In the genomic region with DNA sequence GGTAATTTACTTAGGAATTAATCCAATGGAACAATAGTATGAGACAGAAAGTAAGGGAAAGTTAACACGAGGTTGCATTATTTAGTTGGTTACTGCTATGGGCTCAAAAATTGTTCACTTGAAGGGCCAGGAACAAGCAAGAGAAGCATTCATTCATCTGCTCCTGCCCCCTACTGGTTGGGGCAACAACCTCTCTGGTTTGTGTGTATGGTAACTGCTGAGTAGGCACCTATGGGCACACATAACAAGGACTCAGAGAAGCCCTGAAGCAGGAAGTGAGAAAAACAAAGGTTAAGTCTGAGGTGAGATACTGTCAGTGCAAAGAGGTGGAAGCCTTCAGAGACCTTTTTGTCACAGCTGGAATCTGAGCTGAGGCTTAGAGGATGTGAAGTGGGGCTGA, we compare ENCODE assay signal across 8 cellular contexts. TPM values are rescaled to one million over a fixed set of nuclear protein-coding genes. Genes with fewer than 3 reads are reported as not detected.
DNase-seq lines count a peak whose midpoint lies in the region; ATAC-seq and TF ChIP-seq lines count a peak whose summit lies in the region.

No MANE protein-coding gene starts in this region.

- H3K4me3 ChIP-seq in GM12875 (ENCODE audit: low read depth, low read length): no peak overlapping the region

- ATAC-seq in HG03159 (IDR thresholded peaks at IDR 0.05; ENCODE audit: unreplicated experiment): peak; percentile 51
- ATAC-seq in activated CD8-positive, alpha-beta T cell treated with anti-CD3 and anti-CD28 coated beads, Interleukin-2, amount 10 ng/mL, durations not matched to agents 7 days and 5 days: peak; percentile 75

- H3K27ac Mint-ChIP-seq in activated CD8-positive, alpha-beta T cell treated with anti-CD3 and anti-CD28 coated beads, Interleukin-2, amount 10 ng/mL, durations not matched to agents 7 days and 5 days: no peak overlapping the region
- H3K27ac Mint-ChIP-seq in nephron progenitor cell: no peak overlapping the region

- TF ChIP-seq CTCF in GM12875 (IDR thresholded peaks at IDR 0.05; ENCODE audit: borderline replicate concordance, insufficient read depth, low read depth, low read length) (peak; percentile 64), nephron progenitor cell (IDR thresholded peaks at IDR 0.05) (no peak)

- DNase-seq in ACHN (peak; percentile 27), lung microvascular endothelial cell (ENCODE audit: low read depth in 2 of 2) (peak; percentile 30 to 35), hepatic stellate cell (ENCODE audit: low spot score) (no peak), nephron progenitor cell (no peak), mucosa of gallbladder (ENCODE audit: low spot score) (no peak)
- peak; percentile 67 for DNase-seq in activated CD8-positive, alpha-beta T cell treated with anti-CD3 and anti-CD28 coated beads, Interleukin-2, amount 10 ng/mL, durations not matched to agents 7 days and 5 days

- H3K4me3 Mint-ChIP-seq in activated CD8-positive, alpha-beta T cell treated with anti-CD3 and anti-CD28 coated beads, Interleukin-2, amount 10 ng/mL, durations not matched to agents 7 days and 5 days: no peak overlapping the region
- no peak overlapping the region for H3K4me3 Mint-ChIP-seq in nephron progenitor cell

- in situ Hi-C loops in ACHN (cut with HindIII; ENCODE audit: low pct_ligation_motif_present, low pct_unique_long_range_greater_than_20kb, low sequenced_read_pairs): no loop called here

- H3K27me3 Mint-ChIP-seq in activated CD8-positive, alpha-beta T cell treated with anti-CD3 and anti-CD28 coated beads, Interleukin-2, amount 10 ng/mL, durations not matched to agents 7 days and 5 days (ENCODE audit: low read depth): peaks cover 8% of the 10 kb centered on the region
- H3K27me3 Mint-ChIP-seq in nephron progenitor cell (ENCODE audit: low read depth, poor library complexity): peaks cover 6% of the 10 kb centered on the region

- POLR2A ChIA-PET in activated CD8-positive, alpha-beta T cell treated with anti-CD3 and anti-CD28 coated beads, Interleukin-2, amount 10 ng/mL, durations not matched to agents 7 days and 5 days (lab: Charles Lee): no interaction called here

- no peaks in the 10 kb centered on the region for H3K9me3 Mint-ChIP-seq in activated CD8-positive, alpha-beta T cell treated with anti-CD3 and anti-CD28 coated beads, Interleukin-2, amount 10 ng/mL, durations not matched to agents 7 days and 5 days (ENCODE audit: insufficient read depth)
- no peaks in the 10 kb centered on the region for H3K9me3 Mint-ChIP-seq in nephron progenitor cell

- peaks cover 9% of the 10 kb centered on the region for H3K4me1 Mint-ChIP-seq in activated CD8-positive, alpha-beta T cell treated with anti-CD3 and anti-CD28 coated beads, Interleukin-2, amount 10 ng/mL, durations not matched to agents 7 days and 5 days (ENCODE audit: low read depth)
- H3K4me1 Mint-ChIP-seq in nephron progenitor cell: no peaks in the 10 kb centered on the region

- CTCF ChIA-PET in activated CD8-positive, alpha-beta T cell treated with anti-CD3 and anti-CD28 coated beads, Interleukin-2, amount 10 ng/mL, durations not matched to agents 7 days and 5 days (lab: Charles Lee): interaction anchor here (0.9 to 7.7 kb wide), 7 partner anchors 26 to 179 kb away, joined by 3 to 99 read pairs (median 5); partner anchors contain the start of gene RANBP6

- no peaks in the 10 kb centered on the region for H3K36me3 Mint-ChIP-seq in activated CD8-positive, alpha-beta T cell treated with anti-CD3 and anti-CD28 coated beads, Interleukin-2, amount 10 ng/mL, durations not matched to agents 7 days and 5 days (ENCODE audit: low read depth)
- H3K36me3 Mint-ChIP-seq in nephron progenitor cell (ENCODE audit: low read depth): no peaks in the 10 kb centered on the region

RNA-seq across cellular contexts. Expression of gene RANBP6, which starts 34.4 kb away (rescaled TPM):
- 10 to 100 TPM; 20.2 to 21.6 TPM for total RNA-seq in activated CD8-positive, alpha-beta T cell treated with anti-CD3 and anti-CD28 coated beads, Interleukin-2, amount 10 ng/mL, durations not matched to agents 7 days and 5 days
- total RNA-seq in lung microvascular endothelial cell (22.9 and 31.5 TPM in 2 replicates), mucosa of gallbladder (12.7 TPM)

Comparison
In these comparisons a context has a peak if more than half of its experiments do, and no peak if none do; other contexts are left out.
1. DNase-seq: peak in ACHN (single experiment), activated CD8-positive, alpha-beta T cell treated with anti-CD3 and anti-CD28 coated beads, Interleukin-2, amount 10 ng/mL, durations not matched to agents 7 days and 5 days (single experiment) and lung microvascular endothelial cell (2 of 2); none in hepatic stellate cell (single experiment), nephron progenitor cell (single experiment) and mucosa of gallbladder (single experiment).